20 cellular contexts compared by ENCODE assay signal in genomic region chr3:100864471-100865268, GRCh38.
DNase-seq lines count a peak whose midpoint lies in the region; ATAC-seq, FAIRE-seq and TF ChIP-seq lines count a peak whose summit lies in the region.
"Had no signal": no experiment of that assay in that cellular context is flagged by ENCODE, and none has a peak within 500 bp of the region (broad histone marks: within the 10 kb centered on the region; RNA-seq: fewer than 3 reads in every experiment).

No MANE protein-coding gene starts in this region.

- H3K9ac ChIP-seq in BLaER1 treated with 17β-estradiol and CSF1 and Interleukin-3, amounts not matched to agents 10 nM and 100 nM: no peak overlapping the region

- no peaks in the 10 kb centered on the region for H4K20me1 ChIP-seq in BLaER1 treated with 17β-estradiol and CSF1 and Interleukin-3, amounts not matched to agents 10 nM and 100 nM

- no peak for TF ChIP-seq CTCF in omental fat pad (IDR thresholded peaks at IDR 0.05)
- no peak for TF ChIP-seq CTCF in GM13976 (IDR thresholded peaks at IDR 0.05; ENCODE audit: borderline replicate concordance, control extremely low read depth, extremely low read depth, insufficient read depth, missing control alignments)

- peaks cover 0 to 7% (median 5%) of the 10 kb centered on the region in 10 experiments; a peak in 9 of 20 replicates for H3K4me1 ChIP-seq in BLaER1 treated with 17β-estradiol and CSF1 and Interleukin-3, amounts not matched to agents 10 nM and 100 nM
- H3K4me1 ChIP-seq: Peyer's patch had no signal

- peak; percentile 84 for FAIRE-seq in RCC 7860 (lab: Jason Lieb, UNC)
- FAIRE-seq: GM18507, K562 had no signal

- intact Hi-C loops in sciatic nerve (cut with DNase I): no loop called here

- peak; percentile 20 for ATAC-seq in sciatic nerve
- no peak for ATAC-seq in HG02763 (IDR thresholded peaks at IDR 0.05; ENCODE audit: unreplicated experiment)
- ATAC-seq in omental fat pad (ENCODE audit: low FRiP score): no peak
- no peak for ATAC-seq in HG02759 (IDR thresholded peaks at IDR 0.05; ENCODE audit: unreplicated experiment)
- ATAC-seq: HCT116, K562 had no signal

- no peaks in the 10 kb centered on the region for H3K36me3 ChIP-seq in BLaER1 treated with 17β-estradiol and CSF1 and Interleukin-3, amounts not matched to agents 10 nM and 100 nM
- H3K36me3 ChIP-seq: MG63, Peyer's patch had no signal

- DNase-seq in RCC 7860 (ENCODE audit: low spot score) (peak; percentile 15), fibroblast of peridontal ligament (ENCODE audit: extremely low read depth) (peak; percentile 18), sciatic nerve (ENCODE audit: low spot score) (no peak), omental fat pad (ENCODE audit: low spot score) (no peak), GM13976 (ENCODE audit: low spot score) (no peak)
- DNase-seq: DMS153, NCI-H1105, NCI-H1694 treated with DMSO at 0.1 percent for 48 hours, NCI-H510A, NCI-H82, Peyer's patch, SHP77 treated with DMSO at 0.1 percent for 48 hours had no signal

- in situ Hi-C loops in GM13976 (cut with MboI; ENCODE audit: low sequenced_read_pairs, unreplicated experiment): no loop called here

- no peak overlapping the region for H3K4me3 ChIP-seq in BLaER1 treated with 17β-estradiol and CSF1 and Interleukin-3, amounts not matched to agents 10 nM and 100 nM
- H3K4me3 ChIP-seq: K562, MG63, Peyer's patch had no signal

- no peak overlapping the region for H3K27ac ChIP-seq in BLaER1 treated with 17β-estradiol and CSF1 and Interleukin-3, amounts not matched to agents 10 nM and 100 nM
- H3K27ac ChIP-seq: C4-2B had no signal

- no peaks in the 10 kb centered on the region for H3K9me3 ChIP-seq in BLaER1 treated with 17β-estradiol and CSF1 and Interleukin-3, amounts not matched to agents 10 nM and 100 nM (replicated peaks in 1 of 11)
- H3K9me3 ChIP-seq: MG63, Peyer's patch had no signal

- no peaks in the 10 kb centered on the region for H3K27me3 ChIP-seq in BLaER1 treated with 17β-estradiol and CSF1 and Interleukin-3, amounts not matched to agents 10 nM and 100 nM
- H3K27me3 ChIP-seq: MG63, Peyer's patch had no signal

- peak overlapping the region in 9 of 11 experiments; percentile 7 to 40 (median 18); a peak in 10 of 22 replicates for H3K4me2 ChIP-seq in BLaER1 treated with 17β-estradiol and CSF1 and Interleukin-3, amounts not matched to agents 10 nM and 100 nM

Comparison
In these comparisons a context has a peak if more than half of its experiments do, and no peak if none do; other contexts are left out.
1. DNase-seq: peak in RCC 7860 (single experiment) and fibroblast of peridontal ligament (single experiment); none in sciatic nerve (single experiment), omental fat pad (single experiment) and GM13976 (single experiment).